11 cellular contexts compared by ENCODE assay signal in genomic region chr19:33683881-33684549, GRCh38.
DNase-seq lines count a peak whose midpoint lies in the region; FAIRE-seq and TF ChIP-seq lines count a peak whose summit lies in the region.
"Had no signal": no experiment of that assay in that cellular context is flagged by ENCODE, and none has a peak within 500 bp of the region (broad histone marks: within the 10 kb centered on the region; RNA-seq: fewer than 3 reads in every experiment).

No MANE protein-coding gene starts in this region.

- H3K36me3 ChIP-seq in prostate gland: no peaks in the 10 kb centered on the region

- peaks cover 59% of the 10 kb centered on the region for H3K9me3 Mint-ChIP-seq in glutamatergic neuron (ENCODE audit: unreplicated experiment)

- no peak for TF ChIP-seq POLR2A in prostate gland (IDR thresholded peaks at IDR 0.05)

- H3K27me3 ChIP-seq in prostate gland (replicated peaks; ENCODE audit: insufficient read depth): peaks cover 4% of the 10 kb centered on the region

- 19% methylated on average over 23 of the region's 24 CpGs for WGBS in prostate gland

- POLR2A ChIA-PET in RWPE1 (lab: Yijun Ruan, JAX; ENCODE audit: low non-redundant PET): no interaction called here

- intact Hi-C loops in prostate gland (cut with DNase I): no loop called here

- H3K4me3 Mint-ChIP-seq in glutamatergic neuron (ENCODE audit: unreplicated experiment): peak overlapping the region; percentile 93
- H3K4me3 Mint-ChIP-seq: B cell had no signal

- no peak for TF ChIP-seq CTCF in RWPE1 (conservative IDR thresholded peaks at IDR 0.05; ENCODE audit: low read depth)
- TF ChIP-seq CTCF in glutamatergic neuron (IDR thresholded peaks at IDR 0.05; ENCODE audit: partially characterized antibody, unreplicated experiment): no peak
- TF ChIP-seq CTCF in prostate gland (IDR thresholded peaks at IDR 0.05): no peak

- no peaks in the 10 kb centered on the region for H3K9me3 ChIP-seq in prostate gland
- H3K9me3 ChIP-seq: psoas muscle had no signal

- H3K27ac ChIP-seq in RWPE1 (no peak overlapping the region), prostate gland (no peak overlapping the region)
- H3K27ac ChIP-seq: psoas muscle had no signal

- peaks cover 71% of the 10 kb centered on the region for H3K4me1 Mint-ChIP-seq in glutamatergic neuron (ENCODE audit: low read depth, unreplicated experiment)
- H3K4me1 Mint-ChIP-seq: B cell had no signal

- H3K4me1 ChIP-seq in prostate gland (replicated peaks): no peaks in the 10 kb centered on the region
- H3K4me1 ChIP-seq: psoas muscle had no signal

- CTCF ChIA-PET in RWPE1 (lab: Yijun Ruan, JAX): interaction anchor here (1.0 kb wide), 1 partner anchor 299 kb away, joined by 3 read pairs; no protein-coding TSS in a partner anchor

- DNase-seq in NCI-H82 (lab: John Stamatoyannopoulos, UW) (peak; percentile 25), NCI-H82 treated with DMSO at 0.1 percent for 48 hours (lab: John Stamatoyannopoulos, UW; ENCODE audit: unreplicated experiment) (no peak), RWPE1 (ENCODE audit: low spot score) (peak; percentile 59), glutamatergic neuron (peak; percentile 60), prostate gland (ENCODE audit: low spot score) (peak; percentile 45), GM19239 (ENCODE audit: insufficient read length, low spot score) (no peak), NOMO-1 (lab: John Stamatoyannopoulos, UW; ENCODE audit: unreplicated experiment in 2 of 2) (no peak)
- DNase-seq in stimulated activated naive CD4-positive, alpha-beta T cell treated with Interleukin-2 at 50 U/mL for 16 hours (lab: John Stamatoyannopoulos, UW): no peak
- DNase-seq: RPMI8226 had no signal

- H3K27ac Mint-ChIP-seq in glutamatergic neuron (ENCODE audit: unreplicated experiment): peak overlapping the region; percentile 99
- H3K27ac Mint-ChIP-seq: B cell had no signal

- peaks cover 15% of the 10 kb centered on the region for H3K36me3 Mint-ChIP-seq in glutamatergic neuron (ENCODE audit: unreplicated experiment)

- FAIRE-seq in GM19239 (lab: Jason Lieb, UNC): no peak

- no peak overlapping the region for H3K4me3 ChIP-seq in prostate gland
- H3K4me3 ChIP-seq: psoas muscle had no signal

- peaks cover 54% of the 10 kb centered on the region for H3K27me3 Mint-ChIP-seq in glutamatergic neuron (ENCODE audit: unreplicated experiment)

Comparison
In these comparisons a context has a peak if more than half of its experiments do, and no peak if none do; other contexts are left out.
1. DNase-seq: peak in NCI-H82 (single experiment), RWPE1 (single experiment), glutamatergic neuron (single experiment) and prostate gland (single experiment); none in NCI-H82 treated with DMSO at 0.1 percent for 48 hours (single experiment), GM19239 (single experiment), NOMO-1 (0 of 2) and stimulated activated naive CD4-positive, alpha-beta T cell treated with Interleukin-2 at 50 U/mL for 16 hours (single experiment).